Comparison of ENCODE assay signal across 8 cellular contexts in genomic region chr14:24232645-24233537, GRCh38. TPM values are rescaled to one million over a fixed set of nuclear protein-coding genes. Genes with fewer than 3 reads are reported as not detected.
A peak's percentile ranks its signal among the peaks of the same experiment; 100 is the strongest.
DNase-seq lines count a peak whose midpoint lies in the region; ATAC-seq, FAIRE-seq and TF ChIP-seq lines count a peak whose summit lies in the region.

GMPR2 (plus strand) TSS chr14:24232929; CDS start chr14:24233254, 325 bp downstream.

- peak within 1 kb of the TSS; percentile 94 for H3K27ac Mint-ChIP-seq in activated B cell treated with CpG ODN at 0.5 μM for 24 hours

- H3K36me3 Mint-ChIP-seq in activated B cell treated with CpG ODN at 0.5 μM for 24 hours (ENCODE audit: low read depth) = peaks cover 50% of the 10 kb centered on the region

- no peaks in the 10 kb centered on the region for H3K9me3 ChIP-seq in HUES64 (ENCODE audit: insufficient read depth, low read depth, low read length)

- ATAC-seq in GM21576 (IDR thresholded peaks at IDR 0.05; ENCODE audit: unreplicated experiment) = peak; percentile 57
- peak; percentile 59 for ATAC-seq in activated B cell treated with CpG ODN at 0.5 μM for 24 hours (ENCODE audit: low read depth)
- ATAC-seq in omental fat pad (ENCODE audit: low FRiP score) = peak; percentile 65

- FAIRE-seq in frontal cortex (lab: Jason Lieb, UNC) = no peak

- POLR2A ChIA-PET in activated B cell treated with CpG ODN at 0.5 μM for 24 hours (lab: Charles Lee) = interaction anchor here (0.6 to 4.4 kb wide), 10 partner anchors 9 to 86 kb away, joined by 3 to 48 read pairs (median 6); partner anchors contain the start of genes CHMP4A, IRF9, MDP1 and PSME2

- H3K27me3 Mint-ChIP-seq in activated B cell treated with CpG ODN at 0.5 μM for 24 hours = no peaks in the 10 kb centered on the region

- peaks cover 45% of the 10 kb centered on the region for H3K36me3 ChIP-seq in HUES64 (ENCODE audit: insufficient read depth, low read length)

- DNase-seq in NCI-H345 (lab: John Stamatoyannopoulos, UW) (peak; percentile 31), NCI-H345 treated with DMSO at 0.1 percent for 48 hours (lab: John Stamatoyannopoulos, UW; ENCODE audit: unreplicated experiment) (no peak), activated B cell treated with CpG ODN at 0.5 μM for 24 hours (peak; percentile 83), frontal cortex (ENCODE audit: low spot score in 2 of 2) (peak; percentile 35 to 51), omental fat pad (ENCODE audit: low spot score) (peak; percentile 58), DMS53 (lab: John Stamatoyannopoulos, UW) (no peak)

- H3K27me3 ChIP-seq in HUES64 (ENCODE audit: insufficient read depth, low read length) = no peaks in the 10 kb centered on the region

- CTCF ChIA-PET in activated B cell treated with CpG ODN at 0.5 μM for 24 hours (lab: Charles Lee) = interaction anchor here (1.4 kb wide), 1 partner anchor 10 kb away, joined by 4 read pairs; the partner anchor contains the start of gene TINF2

- H3K4me1 ChIP-seq in HUES64 (ENCODE audit: insufficient read depth, low read length) = 0 out of 2 replicates have a peak, but pooled peaks cover 5% of the 10 kb centered on the region

- H3K9ac ChIP-seq in HUES64 (ENCODE audit: low read depth, low read length) = peak within 1 kb of the TSS; percentile 81

- 9% methylated on average over 36 of the region's 38 CpGs for WGBS in HUES64

- TF ChIP-seq CTCF in activated B cell treated with CpG ODN at 0.5 μM for 24 hours (IDR thresholded peaks at IDR 0.05) = no peak
- no peak for TF ChIP-seq CTCF in omental fat pad (IDR thresholded peaks at IDR 0.05)

- peak within 1 kb of the TSS; percentile 94 for H3K27ac ChIP-seq in HUES64 (ENCODE audit: low read depth, low read length)

- intact Hi-C loops in activated B cell treated with CpG ODN at 0.5 μM for 24 hours (cut with micrococcal nuclease) = loop anchor here (1.0 to 5.0 kb wide), 9 partner anchors 9 to 198 kb away; partner anchors contain the start of genes DCAF11, DHRS1, IPO4 and MDP1

- no peaks in the 10 kb centered on the region for H3K9me3 Mint-ChIP-seq in activated B cell treated with CpG ODN at 0.5 μM for 24 hours

- H3K4me1 Mint-ChIP-seq in activated B cell treated with CpG ODN at 0.5 μM for 24 hours = peaks cover 45% of the 10 kb centered on the region

- H3K4me3 ChIP-seq in HUES64 (ENCODE audit: low read length) = peak within 1 kb of the TSS; percentile 74

- H3K4me3 Mint-ChIP-seq in activated B cell treated with CpG ODN at 0.5 μM for 24 hours = peak within 1 kb of the TSS; percentile 99

RNA-seq across cellular contexts. Expression of gene GMPR2, which starts in this region (rescaled TPM):
- 52.2 TPM for polyA plus RNA-seq in HUES64 (2013, experiment 1 of 2)
- polyA plus RNA-seq in HUES64 (2013, experiment 2 of 2) = 52.7 TPM
- total RNA-seq in activated B cell treated with CpG ODN at 0.5 μM for 24 hours (43.8 and 50.2 TPM in 2 replicates), frontal cortex (51.8 TPM), omental fat pad (10 to 100 TPM; 36.3 to 69.0 (median 47.0) TPM)

Comparison
In these comparisons a context has a peak if more than half of its experiments do, and no peak if none do; other contexts are left out.
1. DNase-seq: peak in NCI-H345 (single experiment), activated B cell treated with CpG ODN at 0.5 μM for 24 hours (single experiment), frontal cortex (2 of 2) and omental fat pad (single experiment); none in NCI-H345 treated with DMSO at 0.1 percent for 48 hours (single experiment) and DMS53 (single experiment).
2. Peak in every context shown above with its lines, with median percentiles within 50 percentile points of each other: ATAC-seq.